Comparison of ENCODE assay signal across 12 cellular contexts in the genomic region with DNA sequence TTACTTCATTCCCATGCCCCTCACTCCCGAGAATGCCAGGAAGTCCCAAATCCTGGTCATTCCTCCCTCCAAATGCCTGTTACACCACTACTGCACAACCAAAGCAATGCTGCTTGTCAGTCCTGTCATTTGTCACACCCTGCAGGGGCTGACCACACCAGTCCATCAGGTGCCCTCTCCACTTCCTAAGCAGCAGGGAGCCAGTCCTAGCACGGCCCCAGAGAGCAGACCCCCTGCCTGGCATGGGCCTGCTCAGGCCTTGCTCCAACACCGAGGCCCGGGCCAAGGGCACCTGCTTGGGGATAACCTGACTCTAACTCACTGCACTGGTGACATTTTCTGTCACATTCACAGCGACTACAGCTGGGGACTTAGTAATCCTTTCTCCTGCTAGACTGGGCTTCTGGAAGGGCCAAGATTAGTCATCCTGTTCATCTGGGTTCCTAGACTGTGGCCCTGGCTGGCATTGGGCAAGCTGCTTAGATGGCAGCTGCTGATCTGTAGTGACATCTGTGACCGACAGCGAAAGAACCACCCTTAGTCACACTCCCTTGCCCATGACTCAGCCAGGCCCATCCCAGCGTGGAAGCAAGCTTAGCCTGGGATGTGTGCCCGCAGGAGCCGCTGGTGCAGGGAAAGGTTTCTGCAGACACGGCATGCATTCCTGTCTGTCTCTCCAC. TPM values are rescaled to one million over a fixed set of nuclear protein-coding genes. Genes with fewer than 3 reads are reported as not detected.
A peak's percentile ranks its signal among the peaks of the same experiment; 100 is the strongest.
DNase-seq lines count a peak whose midpoint lies in the region; ATAC-seq, FAIRE-seq and TF ChIP-seq lines count a peak whose summit lies in the region.
"Had no signal": no experiment of that assay in that cellular context is flagged by ENCODE, and none has a peak within 500 bp of the region (broad histone marks: within the 10 kb centered on the region; RNA-seq: fewer than 3 reads in every experiment).

No MANE protein-coding gene starts in this region.

- WGBS in adrenal gland, 4 donors: 45 to 66% (median 50%) methylated on average over 3 to 11 of the region's 11 CpGs
- 88 to 95% (median 90%) methylated on average over 11 of the region's 11 CpGs for WGBS in small intestine, 3 donors

- TF ChIP-seq POLR2A in adrenal gland (IDR thresholded peaks at IDR 0.05) (peak in 1 of 2 donors; percentile 33), GM18505 (IDR thresholded peaks at IDR 0.05; ENCODE audit: borderline replicate concordance, extremely low read depth, insufficient read depth, insufficient read length) (no peak)

- H3K27ac ChIP-seq in adrenal gland (peak overlapping the region; percentile 11 to 87 (median 73)), small intestine (ENCODE audit: low read depth in 1 of 2, low read length in 1 of 2) (peak overlapping the region in 1 of 2 donors; percentile 30)
- H3K27ac ChIP-seq: pancreas, SK-N-MC had no signal

- DNase-seq in D341Med (ENCODE audit: low spot score) (peak; percentile 79), MG63 (peak; percentile 80), adrenal gland (peak; percentile 85 to 95 (median 94)), myocyte (ENCODE audit: low read depth) (peak; percentile 99), SW480 (ENCODE audit: low spot score) (no peak), small intestine (no peak), COLO668 (lab: John Stamatoyannopoulos, UW; ENCODE audit: unreplicated experiment) (no peak)
- DNase-seq: activated CD8-positive, alpha-beta memory T cell treated with anti-CD3 and anti-CD28 coated beads, Interleukin-2, amount 50 U/mL, for 4 hours; NCI-H2107; pancreas had no signal

- no peaks in the 10 kb centered on the region for H3K9me3 ChIP-seq in MG63
- H3K9me3 ChIP-seq in adrenal gland (replicated peaks in 1 of 3): no peaks in the 10 kb centered on the region
- H3K9me3 ChIP-seq in small intestine (ENCODE audit: control insufficient read depth, low read depth): no peaks in the 10 kb centered on the region
- H3K9me3 ChIP-seq: pancreas had no signal

- intact Hi-C loops in adrenal gland (cut with DNase I): no loop called here

- H3K4me3 ChIP-seq in MG63 (no peak overlapping the region), adrenal gland (no peak overlapping the region), small intestine (ENCODE audit: low read depth in 1 of 2, low read length in 2 of 2) (no peak overlapping the region)
- H3K4me3 ChIP-seq: pancreas, SK-N-MC had no signal

- TF ChIP-seq CTCF in adrenal gland (IDR thresholded peaks at IDR 0.05): no peak

- no peak for FAIRE-seq in small intestine (lab: Jason Lieb, UNC)
- FAIRE-seq: pancreas had no signal

- no peak for ATAC-seq in GM18505 (IDR thresholded peaks at IDR 0.05; ENCODE audit: unreplicated experiment)

- peaks cover 16 to 25% of the 10 kb centered on the region in 2 donors for H3K4me1 ChIP-seq in adrenal gland (replicated peaks in 1 of 2)
- peaks cover 3 to 4% of the 10 kb centered on the region in 2 donors for H3K4me1 ChIP-seq in small intestine (ENCODE audit: control insufficient read depth in 2 of 2, insufficient read depth in 1 of 2, low read depth in 1 of 2, low read length in 1 of 2)

- H3K36me3 ChIP-seq in MG63 (peaks cover 94% of the 10 kb centered on the region), adrenal gland (replicated peaks in 1 of 2) (peaks cover 0 to 46% of the 10 kb centered on the region in 2 donors), small intestine (ENCODE audit: control insufficient read depth in 2 of 2, insufficient read depth in 2 of 2, low read length in 2 of 2) (peaks cover 15 to 18% of the 10 kb centered on the region in 2 donors)

- H3K27me3 ChIP-seq in MG63 (no peaks in the 10 kb centered on the region), adrenal gland (no peaks in the 10 kb centered on the region), small intestine (ENCODE audit: control insufficient read depth in 2 of 2, insufficient read depth in 2 of 2, low read length in 2 of 2) (no peaks in the 10 kb centered on the region)
- H3K27me3 ChIP-seq: pancreas had no signal

RNA-seq across cellular contexts. Expression of a gene that starts 5.4 kb away (rescaled TPM):
- total RNA-seq in MG63 (2014; rRNA removed; shearing (Covaris generic); ENCODE audit: low replicate concordance): 313 and 425 TPM in 2 replicates
- total RNA-seq in adrenal gland (10 to 100 TPM; 15.2 to 69.3 (median 45.0) TPM), myocyte (94.5 and 96.3 TPM in 2 replicates)
- polyA plus RNA-seq in adrenal gland (10 to 100 TPM; 13.0 to 28.2 (median 15.2) TPM), small intestine (10 to 100 TPM; 22.8 to 86.7 (median 26.7) TPM)
- polyA plus RNA-seq in myocyte (2012): 81.6 TPM

RNA-seq across cellular contexts. Expression of a gene that starts 5.5 kb away (rescaled TPM):
- 161 and 303 TPM in 2 replicates for total RNA-seq in MG63 (2014; rRNA removed; shearing (Covaris generic); ENCODE audit: low replicate concordance)
- total RNA-seq in adrenal gland: 100 to 1,000 TPM; 102 to 226 (median 147) TPM
- 100 to 1,000 TPM in 2 of 3 donors, 10 to 100 TPM in 1; 21.2 to 242 (median 112) TPM for polyA plus RNA-seq in adrenal gland
- 190 and 212 TPM in 2 replicates for total RNA-seq in myocyte
- polyA plus RNA-seq in myocyte (2012): 363 TPM
- polyA plus RNA-seq in small intestine: 100 to 1,000 TPM; 161 to 240 (median 212) TPM

RNA-seq across cellular contexts. Expression of a gene that starts 14.9 kb away (rescaled TPM):
- total RNA-seq in MG63 (2014; rRNA removed; shearing (Covaris generic); ENCODE audit: low replicate concordance): 114 and 185 TPM in 2 replicates
- total RNA-seq in adrenal gland: 100 to 1,000 TPM; 134 to 491 (median 236) TPM
- 100 to 1,000 TPM; 180 to 324 (median 250) TPM for polyA plus RNA-seq in adrenal gland
- total RNA-seq in myocyte: 157 and 161 TPM in 2 replicates
- 408 TPM for polyA plus RNA-seq in myocyte (2012)
- polyA plus RNA-seq in small intestine: 100 to 1,000 TPM; 310 to 411 (median 372) TPM

RNA-seq across cellular contexts. Expression of a gene that starts 16.0 kb away (rescaled TPM):
- 1.3 and 2.5 TPM in 2 replicates for total RNA-seq in MG63 (2014; rRNA removed; shearing (Covaris generic); ENCODE audit: low replicate concordance)
- total RNA-seq in adrenal gland (1 to 10 TPM in 1 of 8 donors, under 1 TPM in 3, not detected in 4; 0.18 to 2.5 (median 0.35) TPM), myocyte (1.3 and 6.1 TPM in 2 replicates)
- polyA plus RNA-seq in adrenal gland (under 1 TPM; 0.07 to 0.57 (median 0.24) TPM), small intestine (1 to 10 TPM in 1 of 3 donors, under 1 TPM in 2; 0.54 to 1.8 (median 0.64) TPM)
- 1.9 TPM for polyA plus RNA-seq in myocyte (2012)

RNA-seq across cellular contexts. Expression of a gene that starts 25.2 kb away (rescaled TPM):
- 24.6 and 47.0 TPM in 2 replicates for total RNA-seq in MG63 (2014; rRNA removed; shearing (Covaris generic); ENCODE audit: low replicate concordance)
- 10 to 100 TPM; 19.8 to 31.6 (median 26.9) TPM for total RNA-seq in adrenal gland
- polyA plus RNA-seq in adrenal gland: 10 to 100 TPM; 32.5 to 41.2 (median 37.5) TPM
- 67.4 and 88.5 TPM in 2 replicates for total RNA-seq in myocyte
- polyA plus RNA-seq in myocyte (2012): 42.2 TPM
- polyA plus RNA-seq in small intestine: 100 to 1,000 TPM; 111 to 303 (median 237) TPM

Comparison
In these comparisons a context has a peak if more than half of its experiments do, and no peak if none do; other contexts are left out.
1. DNase-seq: peak in D341Med (single experiment), MG63 (single experiment), adrenal gland (7 of 7) and myocyte (single experiment); none in SW480 (single experiment), small intestine (single experiment) and COLO668 (single experiment).